Comparison of ENCODE assay signal across 17 cellular contexts in genomic region chr17:39171933-39172332, GRCh38. TPM values are rescaled to one million over a fixed set of nuclear protein-coding genes. Genes with fewer than 3 reads are reported as not detected.
DNase-seq lines count a peak whose midpoint lies in the region; ATAC-seq, FAIRE-seq and TF ChIP-seq lines count a peak whose summit lies in the region.
"Had no signal": no experiment of that assay in that cellular context is flagged by ENCODE, and none has a peak within 500 bp of the region (broad histone marks: within the 10 kb centered on the region; RNA-seq: fewer than 3 reads in every experiment).

No MANE protein-coding gene starts in this region.

- in situ Hi-C loops in mammary epithelial cell (cut with MboI; ENCODE audit: low sequenced_read_pairs in 2 of 2), result loop anchor here in 1 of 2 donors (25.0 kb wide), 1 partner anchor 185 kb away; no protein-coding TSS in a partner anchor

- no peak for ATAC-seq in stimulated activated effector memory CD8-positive, alpha-beta T cell treated with anti-CD3 and anti-CD28 coated beads, Interleukin-12 subunit alpha, Interleukin-12 subunit beta, amount 100 ng/mL, for 72 hours

- CTCF ChIA-PET in mammary epithelial cell (lab: Charles Lee; ENCODE audit: low non-redundant PET), result no interaction called here

- FAIRE-seq in HTR-8/SVneo (lab: Jason Lieb, UNC), result peak; percentile 57

- peak overlapping the region in 9 of 11 experiments; percentile 76 to 99 (median 90); a peak in 18 of 22 replicates for H3K4me2 ChIP-seq in BLaER1 treated with 17β-estradiol and CSF1 and Interleukin-3, amounts not matched to agents 10 nM and 100 nM
- H3K4me2 ChIP-seq in mammary epithelial cell (ENCODE audit: insufficient read depth, low read depth, low read length), result no peak overlapping the region

- DNase-seq in HTR-8/SVneo (ENCODE audit: insufficient read length, low spot score) (no peak), GM19240 (ENCODE audit: insufficient read length, low spot score) (no peak), mammary epithelial cell (no peak)
- no peak for DNase-seq in stimulated activated effector memory CD8-positive, alpha-beta T cell treated with anti-CD3 and anti-CD28 coated beads, Interleukin-12 subunit alpha, Interleukin-12 subunit beta, amount 100 ng/mL, for 72 hours (ENCODE audit: low spot score in 2 of 2)
- DNase-seq in activated CD8-positive, alpha-beta memory T cell treated with anti-CD3 and anti-CD28 coated beads, Interleukin-2, amount 50 U/mL, for 48 hours, result no peak
- DNase-seq: NCI-H1436, NCI-H2029, NCI-H510A, NCI-H774, SIG-M5 had no signal

- peaks cover 4 to 18% (median 10%) of the 10 kb centered on the region in 11 experiments for H3K36me3 ChIP-seq in BLaER1 treated with 17β-estradiol and CSF1 and Interleukin-3, amounts not matched to agents 10 nM and 100 nM
- H3K36me3 ChIP-seq in mammary epithelial cell (ENCODE audit: insufficient read depth, low read length), result peaks cover 10% of the 10 kb centered on the region

- peaks cover 0 to 3% (median 0%) of the 10 kb centered on the region in 5 experiments for H3K9me3 Mint-ChIP-seq in brain
- H3K9me3 Mint-ChIP-seq in stimulated activated effector memory CD8-positive, alpha-beta T cell treated with anti-CD3 and anti-CD28 coated beads, Interleukin-12 subunit alpha, Interleukin-12 subunit beta, amount 100 ng/mL, for 72 hours, result no peaks in the 10 kb centered on the region

- H3K27ac ChIP-seq in BLaER1 treated with 17β-estradiol and CSF1 and Interleukin-3, amounts not matched to agents 10 nM and 100 nM, result peak overlapping the region in 5 of 11 experiments; percentile 57 to 85 (median 74); a peak in 12 of 22 replicates
- no peak overlapping the region for H3K27ac ChIP-seq in mammary epithelial cell (ENCODE audit: insufficient read depth, low read depth, low read length)

- no TSS peak for BruUV-seq in mammary epithelial cell (replicated peaks; lab: Mats Ljungman, UMichigan)

- H3K4me3 ChIP-seq in BLaER1 treated with 17β-estradiol and CSF1 and Interleukin-3, amounts not matched to agents 10 nM and 100 nM, result no peak overlapping the region
- no peak overlapping the region for H3K4me3 ChIP-seq in mammary epithelial cell (replicated peaks in 1 of 3; ENCODE audit: insufficient read depth in 1 of 3, low read depth in 2 of 3, low read length in 3 of 3)
- H3K4me3 ChIP-seq: HAP-1 had no signal

- peaks cover 0 to 52% (median 12%) of the 10 kb centered on the region in 11 experiments; a peak in 13 of 22 replicates for H4K20me1 ChIP-seq in BLaER1 treated with 17β-estradiol and CSF1 and Interleukin-3, amounts not matched to agents 10 nM and 100 nM
- H4K20me1 ChIP-seq in mammary epithelial cell (ENCODE audit: insufficient read depth, low read length), result no peaks in the 10 kb centered on the region

- H3K36me3 Mint-ChIP-seq in brain, result peaks cover 7% of the 10 kb centered on the region
- H3K36me3 Mint-ChIP-seq in stimulated activated effector memory CD8-positive, alpha-beta T cell treated with anti-CD3 and anti-CD28 coated beads, Interleukin-12 subunit alpha, Interleukin-12 subunit beta, amount 100 ng/mL, for 72 hours, result peaks cover 28% of the 10 kb centered on the region

- H3K4me3 Mint-ChIP-seq in brain, result no peak overlapping the region
- no peak overlapping the region for H3K4me3 Mint-ChIP-seq in stimulated activated effector memory CD8-positive, alpha-beta T cell treated with anti-CD3 and anti-CD28 coated beads, Interleukin-12 subunit alpha, Interleukin-12 subunit beta, amount 100 ng/mL, for 72 hours
- H3K4me3 Mint-ChIP-seq: CD14-positive monocyte had no signal

- H2AFZ ChIP-seq in mammary epithelial cell (ENCODE audit: low read depth, low read length), result no peak overlapping the region

- WGBS in mammary epithelial cell (ENCODE audit: low coverage, missing lambda C conversion rate), result 100% methylated on average over 5 of the region's 5 CpGs

- no peak for TF ChIP-seq CTCF in brain (conservative IDR thresholded peaks at IDR 0.05)
- no peak for TF ChIP-seq CTCF in mammary epithelial cell (conservative IDR thresholded peaks at IDR 0.05 in 1 of 2, IDR thresholded peaks at IDR 0.05 in 1 of 2; ENCODE audit: extremely low read depth in 1 of 2, insufficient read depth in 1 of 2, low read depth in 1 of 2, low read length in 2 of 2)

- H3K4me1 ChIP-seq in BLaER1 treated with 17β-estradiol and CSF1 and Interleukin-3, amounts not matched to agents 10 nM and 100 nM, result peaks cover 60 to 99% (median 96%) of the 10 kb centered on the region in 10 experiments
- peaks cover 3% of the 10 kb centered on the region for H3K4me1 ChIP-seq in mammary epithelial cell (ENCODE audit: insufficient read depth, low read length)
- H3K4me1 ChIP-seq: HAP-1 had no signal

- dilution Hi-C loops in mammary epithelial cell (cut with HindIII; ENCODE audit: low sequenced_read_pairs), result no loop called here

- peaks cover 13% of the 10 kb centered on the region for H3K27me3 Mint-ChIP-seq in brain

- intact Hi-C loops in mammary epithelial cell (cut with micrococcal nuclease), result no loop called here

- peaks cover 0 to 26% (median 0%) of the 10 kb centered on the region in 11 experiments; a peak in 8 of 22 replicates for H3K27me3 ChIP-seq in BLaER1 treated with 17β-estradiol and CSF1 and Interleukin-3, amounts not matched to agents 10 nM and 100 nM
- H3K27me3 ChIP-seq in mammary epithelial cell (ENCODE audit: insufficient read depth, low read length), result no peaks in the 10 kb centered on the region

- H3K27ac Mint-ChIP-seq in brain, result peak overlapping the region in 4 of 5 experiments; percentile 18 to 97 (median 64)
- H3K27ac Mint-ChIP-seq in stimulated activated effector memory CD8-positive, alpha-beta T cell treated with anti-CD3 and anti-CD28 coated beads, Interleukin-12 subunit alpha, Interleukin-12 subunit beta, amount 100 ng/mL, for 72 hours, result peak overlapping the region; percentile 70

- H3K4me1 Mint-ChIP-seq in brain, result peaks cover 43% of the 10 kb centered on the region
- H3K4me1 Mint-ChIP-seq in stimulated activated effector memory CD8-positive, alpha-beta T cell treated with anti-CD3 and anti-CD28 coated beads, Interleukin-12 subunit alpha, Interleukin-12 subunit beta, amount 100 ng/mL, for 72 hours, result peaks cover 44% of the 10 kb centered on the region

- H3K79me2 ChIP-seq in mammary epithelial cell (ENCODE audit: insufficient read depth, low read length), result no peaks in the 10 kb centered on the region

- H3K9ac ChIP-seq in BLaER1 treated with 17β-estradiol and CSF1 and Interleukin-3, amounts not matched to agents 10 nM and 100 nM, result peak overlapping the region in 4 of 11 experiments; percentile 9 to 74 (median 40); a peak in 4 of 22 replicates
- H3K9ac ChIP-seq in mammary epithelial cell (ENCODE audit: insufficient read depth, low read length), result no peak overlapping the region

- H3K9me3 ChIP-seq in BLaER1 treated with 17β-estradiol and CSF1 and Interleukin-3, amounts not matched to agents 10 nM and 100 nM (replicated peaks in 1 of 11), result peaks cover 0 to 7% (median 5%) of the 10 kb centered on the region in 11 experiments; a peak in 6 of 22 replicates
- no peaks in the 10 kb centered on the region for H3K9me3 ChIP-seq in mammary epithelial cell (replicated peaks; ENCODE audit: insufficient read depth, low read length)
- H3K9me3 ChIP-seq: HAP-1 had no signal

RNA-seq across cellular contexts. Expression of gene ARL5C, which starts 6.0 kb away (rescaled TPM):
- polyA plus RNA-seq in brain (ENCODE audit: insufficient read depth, low read depth, low replicate concordance) (not detected), mammary epithelial cell (not detected)
- not detected for total RNA-seq in mammary epithelial cell
- polyA minus RNA-seq in mammary epithelial cell, result not detected
- total RNA-seq: A673, M059J, RPMI7951 had no signal
- polyA plus RNA-seq: CD14-positive monocyte had no signal

RNA-seq across cellular contexts. Expression of gene PLXDC1, which starts 20.5 kb away (rescaled TPM):
- polyA plus RNA-seq in brain (ENCODE audit: insufficient read depth, low read depth, low replicate concordance) (15.8 TPM), mammary epithelial cell (0.09 TPM)
- under 1 TPM in 1 of 2 donors, not detected in 1; 0.33 TPM for total RNA-seq in mammary epithelial cell
- not detected for polyA minus RNA-seq in mammary epithelial cell
- polyA plus RNA-seq: CD14-positive monocyte had no signal

RNA-seq across cellular contexts. Expression of gene CACNB1, which starts 25.5 kb away (rescaled TPM):
- polyA plus RNA-seq in brain (ENCODE audit: insufficient read depth, low read depth, low replicate concordance) (20.8 TPM), mammary epithelial cell (6.9 TPM)
- 10 to 100 TPM in 1 of 2 donors, 1 to 10 TPM in 1; 8.2 to 21.6 TPM for total RNA-seq in mammary epithelial cell
- 6.7 TPM for polyA minus RNA-seq in mammary epithelial cell

RNA-seq across cellular contexts. Expression of gene RPL19, which starts 28.1 kb away (rescaled TPM):
- 2,935 TPM for polyA plus RNA-seq in brain (ENCODE audit: insufficient read depth, low read depth, low replicate concordance)
- 1,000 to 10,000 TPM; 1,153 to 1,694 TPM for total RNA-seq in mammary epithelial cell
- polyA plus RNA-seq in mammary epithelial cell, result 2,221 TPM
- 738 TPM for polyA minus RNA-seq in mammary epithelial cell

RNA-seq across cellular contexts. Expression of gene STAC2, which starts 53.8 kb away (rescaled TPM):
- polyA plus RNA-seq in brain (ENCODE audit: insufficient read depth, low read depth, low replicate concordance), result 19.5 TPM
- total RNA-seq in mammary epithelial cell, result not detected
- not detected for polyA plus RNA-seq in mammary epithelial cell
- not detected for polyA minus RNA-seq in mammary epithelial cell
- polyA plus RNA-seq: CD14-positive monocyte had no signal

Comparison
In these comparisons a context has a peak if more than half of its experiments do, and no peak if none do; other contexts are left out.
1. RNA of gene PLXDC1, which starts 20.5 kb away (polyA plus RNA-seq): 15.8 TPM in brain (single experiment); 0.09 TPM in mammary epithelial cell (single experiment); every median in the first group is over 10 times any median in the second.